In the genomic region with DNA sequence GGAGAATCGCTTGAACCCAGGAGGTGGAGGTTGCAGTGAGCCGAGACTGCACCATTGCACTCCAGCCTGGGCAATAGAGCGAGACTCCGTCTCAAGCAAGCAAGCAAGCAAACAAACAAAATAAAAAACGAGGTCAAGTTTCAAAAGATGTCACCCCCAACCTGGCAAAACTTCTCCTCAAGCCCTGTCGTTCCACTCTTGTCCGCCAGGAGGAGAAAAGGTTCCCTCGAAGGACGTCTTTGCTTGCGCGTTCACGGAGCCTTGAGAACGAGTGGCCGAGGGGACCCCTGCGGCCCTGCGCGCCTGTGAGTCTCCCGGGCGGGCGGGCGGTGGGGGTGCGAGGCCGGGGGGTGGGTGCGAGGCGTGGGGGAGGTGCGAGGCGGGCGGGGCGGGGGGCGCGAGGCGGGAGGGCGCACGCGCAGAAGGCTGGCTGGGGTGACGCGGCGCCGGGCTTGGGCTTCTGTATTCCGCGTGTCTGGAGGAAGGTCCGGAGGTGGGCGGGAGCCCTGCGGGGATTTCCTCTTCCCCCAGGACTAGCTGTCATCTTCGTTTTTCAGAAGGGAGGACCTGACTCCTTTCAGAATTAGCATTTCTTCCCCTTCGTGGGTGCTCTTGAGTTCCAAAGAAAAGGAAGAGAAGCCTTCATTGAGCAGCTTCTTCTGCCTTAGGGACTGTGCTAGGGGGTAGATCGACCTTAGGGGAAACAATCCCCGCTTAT, we compare ENCODE assay signal across 8 cellular contexts. TPM values are rescaled to one million over a fixed set of nuclear protein-coding genes. Genes with fewer than 3 reads are reported as not detected.
A peak's percentile ranks its signal among the peaks of the same experiment; 100 is the strongest.
DNase-seq lines count a peak whose midpoint lies in the region; ATAC-seq and TF ChIP-seq lines count a peak whose summit lies in the region.

No MANE protein-coding gene starts in this region.

- peak overlapping the region; percentile 23 for H3K4me3 ChIP-seq in kidney epithelial cell (ENCODE audit: low read depth, low read length)

- ATAC-seq in HG02610 (IDR thresholded peaks at IDR 0.05; ENCODE audit: unreplicated experiment), result peak; percentile 61
- ATAC-seq in activated CD4-positive, CD25-positive, alpha-beta regulatory T cell treated with anti-CD3 and anti-CD28 coated beads, Interleukin-2, amount 50 U/mL, for 24 hours, result peak; percentile 86 to 89

- DNase-seq in EL (peak; percentile 80), NCI-H2171 treated with DMSO at 0.1 percent for 48 hours (lab: John Stamatoyannopoulos, UW) (peak; percentile 87), cerebellar cortex (ENCODE audit: low spot score) (peak; percentile 78), kidney epithelial cell (ENCODE audit: low read depth) (no peak), GOT3 (lab: John Stamatoyannopoulos, UW) (no peak)
- peak; percentile 85 for DNase-seq in stimulated activated CD4-positive, alpha-beta T cell treated with anti-CD3 and anti-CD28 coated beads, Interleukin-12 subunit alpha, Interleukin-12 subunit beta, amount 100 ng/mL, for 4 hours

- TF ChIP-seq CTCF in kidney epithelial cell (IDR thresholded peaks at IDR 0.05; ENCODE audit: insufficient read depth, low read length, poor library complexity, severe bottlenecking), result peak; percentile 71

- no peaks in the 10 kb centered on the region for H3K36me3 ChIP-seq in kidney epithelial cell (ENCODE audit: control insufficient read depth, insufficient read depth, low read length)

- H3K27me3 ChIP-seq in kidney epithelial cell (ENCODE audit: control insufficient read depth, insufficient read depth, low read length), result peaks cover 17% of the 10 kb centered on the region

RNA-seq across cellular contexts. Expression of a gene that starts 3.7 kb away (rescaled TPM):
- total RNA-seq in kidney epithelial cell, result 0.17 and 0.62 TPM in 2 replicates

RNA-seq across cellular contexts. Expression of a gene that starts 33.8 kb away (rescaled TPM):
- 87.1 and 97.6 TPM in 2 replicates for total RNA-seq in kidney epithelial cell

RNA-seq across cellular contexts. Expression of a gene that starts 34.2 kb away (rescaled TPM):
- total RNA-seq in kidney epithelial cell, result 0.41 and 2.2 TPM in 2 replicates

RNA-seq across cellular contexts. Expression of a gene that starts 44.0 kb away (rescaled TPM):
- 47.7 and 50.7 TPM in 2 replicates for total RNA-seq in kidney epithelial cell

RNA-seq across cellular contexts. Expression of a gene that starts 46.7 kb away (rescaled TPM):
- 4.4 and 4.8 TPM in 2 replicates for total RNA-seq in kidney epithelial cell

Comparison
In these comparisons a context has a peak if more than half of its experiments do, and no peak if none do; other contexts are left out.
1. DNase-seq: peak in EL (single experiment), NCI-H2171 treated with DMSO at 0.1 percent for 48 hours (single experiment), cerebellar cortex (single experiment) and stimulated activated CD4-positive, alpha-beta T cell treated with anti-CD3 and anti-CD28 coated beads, Interleukin-12 subunit alpha, Interleukin-12 subunit beta, amount 100 ng/mL, for 4 hours (single experiment); none in kidney epithelial cell (single experiment) and GOT3 (single experiment).